In the genomic region with DNA sequence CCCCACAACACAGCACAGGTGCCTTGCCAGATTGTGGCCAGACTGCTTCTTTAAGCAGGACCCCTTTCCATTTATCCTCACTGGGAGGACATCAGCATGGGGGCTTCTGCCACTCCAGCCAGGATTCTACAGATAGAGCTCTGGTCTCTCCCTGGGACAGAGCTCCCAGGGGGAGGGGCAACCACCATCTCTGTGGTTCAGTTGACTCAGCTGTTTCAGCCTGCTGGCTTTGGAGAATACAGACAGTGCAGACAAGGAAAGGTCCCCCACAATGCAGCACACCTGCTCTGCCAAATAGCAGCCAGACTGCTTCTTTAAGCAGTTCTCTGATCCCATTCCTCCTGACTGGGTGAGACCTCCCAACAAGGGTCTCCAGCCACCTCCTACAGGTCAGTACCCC, we compare ENCODE assay signal across 14 cellular contexts.
DNase-seq lines count a peak whose midpoint lies in the region; ATAC-seq and TF ChIP-seq lines count a peak whose summit lies in the region.
"Had no signal": no experiment of that assay in that cellular context is flagged by ENCODE, and none has a peak within 500 bp of the region (broad histone marks: within the 10 kb centered on the region; RNA-seq: fewer than 3 reads in every experiment).

No MANE protein-coding gene starts in this region.

- no peaks in the 10 kb centered on the region for H3K36me3 Mint-ChIP-seq in activated CD8-positive, alpha-beta T cell treated with anti-CD3 and anti-CD28 coated beads for 36 hours (ENCODE audit: low read depth)
- H3K36me3 Mint-ChIP-seq: CD14-positive monocyte; CD8-positive, alpha-beta T cell had no signal

- H3K27me3 Mint-ChIP-seq in activated CD8-positive, alpha-beta T cell treated with anti-CD3 and anti-CD28 coated beads for 36 hours = peaks cover 3% of the 10 kb centered on the region

- TF ChIP-seq CTCF in activated CD8-positive, alpha-beta T cell treated with anti-CD3 and anti-CD28 coated beads for 36 hours (IDR thresholded peaks at IDR 0.05) = no peak

- H3K27ac Mint-ChIP-seq in activated CD8-positive, alpha-beta T cell treated with anti-CD3 and anti-CD28 coated beads for 36 hours = no peak overlapping the region
- H3K27ac Mint-ChIP-seq: CD14-positive monocyte; CD8-positive, alpha-beta T cell had no signal

- ATAC-seq in HG03135 (IDR thresholded peaks at IDR 0.05; ENCODE audit: unreplicated experiment) = no peak
- ATAC-seq in activated CD8-positive, alpha-beta T cell treated with anti-CD3 and anti-CD28 coated beads for 36 hours = no peak
- ATAC-seq: CD8-positive, alpha-beta T cell had no signal

- peaks cover 6% of the 10 kb centered on the region for H3K9me3 Mint-ChIP-seq in activated CD8-positive, alpha-beta T cell treated with anti-CD3 and anti-CD28 coated beads for 36 hours

- DNase-seq in SHP77 (lab: John Stamatoyannopoulos, UW) (peak; percentile 6 to 22), SHP77 treated with DMSO at 0.1 percent for 48 hours (lab: John Stamatoyannopoulos, UW) (no peak), kidney glomerular epithelial cell (lab: John Stamatoyannopoulos, UW) (peak; percentile 15), renal cortical epithelial cell (ENCODE audit: low read depth) (peak; percentile 49), NOMO-1 treated with dmso at 0.1 percent for 144 hours (lab: John Stamatoyannopoulos, UW; ENCODE audit: unreplicated experiment) (no peak)
- DNase-seq in activated CD8-positive, alpha-beta T cell treated with anti-CD3 and anti-CD28 coated beads for 36 hours = no peak
- DNase-seq: CD8-positive, alpha-beta T cell; COR-L47; DMS153; DND-41; GDM1; GOT3 had no signal

- no peaks in the 10 kb centered on the region for H3K4me1 Mint-ChIP-seq in activated CD8-positive, alpha-beta T cell treated with anti-CD3 and anti-CD28 coated beads for 36 hours (ENCODE audit: low read depth)
- H3K4me1 Mint-ChIP-seq: CD14-positive monocyte had no signal

- CTCF ChIA-PET in activated CD8-positive, alpha-beta T cell treated with anti-CD3 and anti-CD28 coated beads for 36 hours (lab: Charles Lee) = no interaction called here

- POLR2A ChIA-PET in activated CD8-positive, alpha-beta T cell treated with anti-CD3 and anti-CD28 coated beads for 36 hours (lab: Charles Lee) = no interaction called here

- H3K4me3 Mint-ChIP-seq in activated CD8-positive, alpha-beta T cell treated with anti-CD3 and anti-CD28 coated beads for 36 hours = no peak overlapping the region
- H3K4me3 Mint-ChIP-seq: CD14-positive monocyte; CD8-positive, alpha-beta T cell had no signal

- intact Hi-C loops in activated CD8-positive, alpha-beta T cell treated with anti-CD3 and anti-CD28 coated beads for 36 hours (cut with micrococcal nuclease) = no loop called here

Comparison
In these comparisons a context has a peak if more than half of its experiments do, and no peak if none do; other contexts are left out.
1. DNase-seq: peak in SHP77 (2 of 2), kidney glomerular epithelial cell (single experiment) and renal cortical epithelial cell (single experiment); none in SHP77 treated with DMSO at 0.1 percent for 48 hours (single experiment), activated CD8-positive, alpha-beta T cell treated with anti-CD3 and anti-CD28 coated beads for 36 hours (single experiment) and NOMO-1 treated with dmso at 0.1 percent for 144 hours (single experiment).